8 cellular contexts compared by ENCODE assay signal in the genomic region with DNA sequence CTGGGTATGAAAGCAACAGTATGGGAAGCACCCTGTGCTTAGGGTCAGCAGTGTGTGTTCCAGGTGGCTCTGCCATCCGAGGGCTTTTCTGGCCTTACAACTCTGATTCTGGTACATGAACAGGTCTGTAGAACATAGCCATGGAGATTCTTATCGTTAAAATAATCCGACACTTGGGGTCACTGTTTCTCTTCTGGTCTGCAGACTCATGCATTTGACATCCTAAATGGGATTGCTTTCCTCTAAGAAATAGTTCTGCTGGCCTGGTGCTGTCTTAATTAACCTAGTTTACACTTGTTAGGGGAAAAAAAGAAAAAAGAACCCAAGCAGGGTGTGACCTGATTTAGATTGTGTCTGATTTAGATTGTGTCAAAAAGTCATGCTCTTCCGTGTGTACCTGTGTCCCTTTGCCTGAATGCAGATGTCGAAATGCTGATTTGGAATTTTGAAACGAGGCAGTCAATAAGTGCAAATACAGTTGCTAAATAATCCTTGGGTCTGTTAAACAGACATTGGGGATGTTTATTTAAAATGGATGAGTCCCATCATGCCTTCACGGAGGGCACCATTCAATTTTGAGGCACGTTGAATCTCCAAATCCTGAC.
DNase-seq lines count a peak whose midpoint lies in the region; ATAC-seq and TF ChIP-seq lines count a peak whose summit lies in the region.

No MANE protein-coding gene starts in this region.

- peak; percentile 77 for ATAC-seq in central memory CD8-positive, alpha-beta T cell (replicated peaks; ENCODE audit: extremely low read depth, poor library complexity, severe bottlenecking)
- no peak for ATAC-seq in GM18498 (IDR thresholded peaks at IDR 0.05; ENCODE audit: unreplicated experiment)
- ATAC-seq in GM21786 (IDR thresholded peaks at IDR 0.05; ENCODE audit: unreplicated experiment) = no peak

- H3K4me1 ChIP-seq in BLaER1 = peaks cover 67% of the 10 kb centered on the region

- no peaks in the 10 kb centered on the region for H3K9me3 Mint-ChIP-seq in central memory CD8-positive, alpha-beta T cell

- no peaks in the 10 kb centered on the region for H4K20me1 ChIP-seq in BLaER1

- H3K27ac ChIP-seq in BLaER1 = peak overlapping the region; percentile 50

- H3K36me3 ChIP-seq in BLaER1 = no peaks in the 10 kb centered on the region

- H3K4me2 ChIP-seq in BLaER1 = peak overlapping the region; percentile 51

- H3K27ac Mint-ChIP-seq in central memory CD8-positive, alpha-beta T cell (ENCODE audit: low read depth) = no peak overlapping the region

- DNase-seq in NCI-H526 treated with DMSO at 0.1 percent for 48 hours (lab: John Stamatoyannopoulos, UW) (peak; percentile 43), medulla oblongata (ENCODE audit: extremely low spot score) (peak; percentile 69), NCI-H1930 (lab: John Stamatoyannopoulos, UW) (no peak)
- peak in 1 of 2 donors; percentile 47 for DNase-seq in central memory CD8-positive, alpha-beta T cell (ENCODE audit: low spot score in 2 of 2)

- no peaks in the 10 kb centered on the region for H3K27me3 ChIP-seq in BLaER1

- peaks cover 10% of the 10 kb centered on the region for H3K9me3 ChIP-seq in BLaER1

- peak overlapping the region; percentile 25 for H3K4me3 Mint-ChIP-seq in central memory CD8-positive, alpha-beta T cell

- TF ChIP-seq CTCF in GM12874 (IDR thresholded peaks at IDR 0.05; ENCODE audit: insufficient read depth, low read depth, low read length) = 0 out of 2 replicates have a peak, but pooled peaks have one; percentile 6

- H3K9ac ChIP-seq in BLaER1 = peak overlapping the region; percentile 53

- no peaks in the 10 kb centered on the region for H3K27me3 Mint-ChIP-seq in central memory CD8-positive, alpha-beta T cell

- peaks cover 47% of the 10 kb centered on the region for H3K4me1 Mint-ChIP-seq in central memory CD8-positive, alpha-beta T cell

- H3K36me3 Mint-ChIP-seq in central memory CD8-positive, alpha-beta T cell (ENCODE audit: insufficient read depth) = no peaks in the 10 kb centered on the region

- no peak overlapping the region for H3K4me3 ChIP-seq in BLaER1

Comparison
In these comparisons a context has a peak if more than half of its experiments do, and no peak if none do; other contexts are left out.
1. DNase-seq: peak in NCI-H526 treated with DMSO at 0.1 percent for 48 hours (single experiment) and medulla oblongata (single experiment); none in NCI-H1930 (0 of 2).